In genomic region chr1:161073474-161074121, GRCh38 we compare ENCODE assay signal across 13 cellular contexts. TPM values are rescaled to one million over a fixed set of nuclear protein-coding genes. Genes with fewer than 3 reads are reported as not detected.
DNase-seq lines count a peak whose midpoint lies in the region; ATAC-seq and TF ChIP-seq lines count a peak whose summit lies in the region.
"Had no signal": no experiment of that assay in that cellular context is flagged by ENCODE, and none has a peak within 500 bp of the region (broad histone marks: within the 10 kb centered on the region; RNA-seq: fewer than 3 reads in every experiment).

No MANE protein-coding gene starts in this region.

- H3K4me3 ChIP-seq in WERI-Rb-1 (ENCODE audit: low read depth, low read length) = no peak overlapping the region
- H3K4me3 ChIP-seq in mucosa of descending colon = no peak overlapping the region

- no peaks in the 10 kb centered on the region for H3K27me3 ChIP-seq in WERI-Rb-1 (ENCODE audit: insufficient read depth, low read depth, severe bottlenecking)

- no peak overlapping the region for H3K27ac ChIP-seq in WERI-Rb-1

- DNase-seq in WERI-Rb-1 (peak; percentile 41), mucosa of descending colon (peak in 2 of 3 donors; percentile 62 to 77), T1000 (lab: John Stamatoyannopoulos, UW) (no peak)
- DNase-seq: activated CD4-positive, alpha-beta T cell treated with anti-CD3 and anti-CD28 coated beads, Interleukin-2, amount 50 U/mL, for 1 hour; C1 segment of cervical spinal cord; GDM1; NCI-H2107; NK-92 treated with Interleukin-12 subunit alpha and Interleukin-12 subunit beta, amount 100 ng/mL, for 24 hours had no signal

- H3K36me3 ChIP-seq in WERI-Rb-1 = no peaks in the 10 kb centered on the region
- no peaks in the 10 kb centered on the region for H3K36me3 ChIP-seq in mucosa of descending colon (ENCODE audit: low read depth)

- peak; percentile 77 for ATAC-seq in mucosa of descending colon
- ATAC-seq in HG02763 (IDR thresholded peaks at IDR 0.05; ENCODE audit: unreplicated experiment) = no peak
- ATAC-seq in HG03520 (IDR thresholded peaks at IDR 0.05; ENCODE audit: unreplicated experiment) = no peak

- 0 out of 2 replicates have a peak, but pooled peaks have one; percentile 14 for TF ChIP-seq CTCF in GM12874 (IDR thresholded peaks at IDR 0.05; ENCODE audit: insufficient read depth, low read depth, low read length)
- peak; percentile 38; the same call in 1 of the 2 replicates for TF ChIP-seq CTCF in WERI-Rb-1 (IDR thresholded peaks at IDR 0.05; ENCODE audit: low read depth, low read length)
- TF ChIP-seq CTCF in mucosa of descending colon (IDR thresholded peaks at IDR 0.05) = no peak

- H3K9me3 ChIP-seq in WERI-Rb-1 (ENCODE audit: severe bottlenecking) (no peaks in the 10 kb centered on the region), mucosa of descending colon (no peaks in the 10 kb centered on the region)

- intact Hi-C loops in mucosa of descending colon (cut with DNase I, micrococcal nuclease) = no loop called here

- no peaks in the 10 kb centered on the region for H3K4me1 ChIP-seq in mucosa of descending colon (ENCODE audit: low read depth)

RNA-seq across cellular contexts. Expression of gene ARHGAP30, which starts 3.9 kb away (rescaled TPM):
- 1 to 10 TPM; 3.8 to 9.0 (median 8.1) TPM for total RNA-seq in mucosa of descending colon
- total RNA-seq: fibroblast of lung, pulmonary artery endothelial cell had no signal

RNA-seq across cellular contexts. Expression of gene NECTIN4, which starts 15.8 kb away (rescaled TPM):
- 1 to 10 TPM; 1.6 to 5.4 (median 4.6) TPM for total RNA-seq in mucosa of descending colon

RNA-seq across cellular contexts. Expression of gene KLHDC9, which starts 24.6 kb away (rescaled TPM):
- 10 to 100 TPM in 1 of 3 donors, 1 to 10 TPM in 2; 9.5 to 10.7 (median 9.7) TPM for total RNA-seq in mucosa of descending colon

RNA-seq across cellular contexts. Expression of gene USF1, which starts 27.8 kb away (rescaled TPM):
- 10 to 100 TPM; 66.8 to 80.5 (median 71.7) TPM for total RNA-seq in mucosa of descending colon

RNA-seq across cellular contexts. Expression of gene TSTD1, which starts 34.8 kb away (rescaled TPM):
- total RNA-seq in mucosa of descending colon = 100 to 1,000 TPM in 1 of 3 donors, 10 to 100 TPM in 2; 48.9 to 105 (median 80.1) TPM
